In the genomic region with DNA sequence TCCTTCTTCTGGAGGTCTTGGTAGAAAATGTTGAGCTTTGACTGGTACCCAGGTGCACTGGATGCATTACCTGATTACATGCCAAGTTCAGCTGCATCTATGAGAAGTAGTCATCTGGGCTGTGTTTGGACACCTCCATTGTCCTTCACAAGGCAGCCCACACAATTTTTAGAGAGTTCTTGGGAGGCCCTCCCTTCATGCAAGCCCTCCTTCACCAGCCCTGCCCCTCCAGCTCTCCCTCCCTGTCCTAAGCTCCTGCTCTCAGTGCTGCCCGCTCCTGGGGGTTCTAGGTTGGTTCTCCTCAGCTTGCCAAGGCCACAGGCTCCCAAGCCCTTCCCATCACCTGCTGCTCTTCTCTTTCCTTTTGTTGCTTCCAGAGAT, we compare ENCODE assay signal across 20 cellular contexts.
"Had no signal": no experiment of that assay in that cellular context is flagged by ENCODE, and none has a peak within 500 bp of the region (broad histone marks: within the 10 kb centered on the region; RNA-seq: fewer than 3 reads in every experiment).

No MANE protein-coding gene starts in this region.

- H3K27ac ChIP-seq: epithelial cell of prostate, esophagus muscularis mucosa, gastrocnemius medialis, thoracic aorta, transverse colon had no signal

- H3K9me3 ChIP-seq: esophagus muscularis mucosa, gastrocnemius medialis, heart right ventricle, neutrophil, thoracic aorta, transverse colon had no signal

- H3K36me3 Mint-ChIP-seq: naive B cell; stimulated activated naive B cell treated with anti-CD40 and anti-IgM and Interleukin-4, amounts not matched to agents 10 μg/mL and 1 μg/mL and 100 μg/mL, for 72 hours had no signal

- H3K9me3 Mint-ChIP-seq: central memory CD8-positive, alpha-beta T cell; naive B cell; stimulated activated naive B cell treated with anti-CD40 and anti-IgM and Interleukin-4, amounts not matched to agents 10 μg/mL and 1 μg/mL and 100 μg/mL, for 72 hours; stimulated activated naive CD8-positive, alpha-beta T cell treated with anti-CD3 and anti-CD28 coated beads, Interleukin-15, amount 100 ng/mL, for 72 hours had no signal

- H3K4me1 ChIP-seq: transverse colon had no signal

- H3K4me3 ChIP-seq: esophagus muscularis mucosa, gastrocnemius medialis, heart right ventricle, lung, thoracic aorta, transverse colon had no signal

- H3K27me3 ChIP-seq: esophagus muscularis mucosa, gastrocnemius medialis, heart right ventricle, neutrophil, transverse colon had no signal

- DNase-seq: effector memory CD4-positive, alpha-beta T cell; hypothalamus; mesenchymal stem cell; naive B cell; stimulated activated CD4-positive, alpha-beta T cell treated with anti-CD3 and anti-CD28 coated beads, Interleukin-15, amount 100 ng/mL, for 24 hours; stimulated activated CD4-positive, alpha-beta T cell treated with anti-CD3 and anti-CD28 coated beads, Interleukin-1b, Interleukin-23, amount 100 ng/mL, for 48 hours; stimulated activated CD4-positive, alpha-beta T cell treated with anti-CD3 and anti-CD28 coated beads, Interleukin-4, amount 100 ng/mL, for 24 hours; stimulated activated naive B cell treated with anti-CD40 and anti-IgM and Interleukin-4, amounts not matched to agents 10 μg/mL and 1 μg/mL and 100 μg/mL, for 72 hours; stimulated activated naive CD8-positive, alpha-beta T cell treated with anti-CD3 and anti-CD28 coated beads, Interleukin-15, amount 100 ng/mL, for 72 hours; transverse colon had no signal

- H3K4me3 Mint-ChIP-seq: central memory CD8-positive, alpha-beta T cell; naive B cell; stimulated activated naive B cell treated with anti-CD40 and anti-IgM and Interleukin-4, amounts not matched to agents 10 μg/mL and 1 μg/mL and 100 μg/mL, for 72 hours; stimulated activated naive CD8-positive, alpha-beta T cell treated with anti-CD3 and anti-CD28 coated beads, Interleukin-15, amount 100 ng/mL, for 72 hours had no signal

- H3K27ac Mint-ChIP-seq: naive B cell; stimulated activated naive B cell treated with anti-CD40 and anti-IgM and Interleukin-4, amounts not matched to agents 10 μg/mL and 1 μg/mL and 100 μg/mL, for 72 hours had no signal

- H3K36me3 ChIP-seq: thoracic aorta, transverse colon had no signal

- H3K4me1 Mint-ChIP-seq: naive B cell had no signal

- ATAC-seq: gastrocnemius medialis; heart right ventricle; left ventricle myocardium superior; right cardiac atrium; stimulated activated naive B cell treated with anti-CD40 and anti-IgM and Interleukin-4, amounts not matched to agents 10 μg/mL and 1 μg/mL and 100 μg/mL, for 72 hours; stimulated activated naive CD8-positive, alpha-beta T cell treated with anti-CD3 and anti-CD28 coated beads, Interleukin-15, amount 100 ng/mL, for 72 hours had no signal
